In genomic region chr2:233387225-233387624, GRCh38 we compare ENCODE assay signal across 10 cellular contexts. TPM values are rescaled to one million over a fixed set of nuclear protein-coding genes. Genes with fewer than 3 reads are reported as not detected.
DNase-seq lines count a peak whose midpoint lies in the region; TF ChIP-seq lines count a peak whose summit lies in the region.
"Had no signal": no experiment of that assay in that cellular context is flagged by ENCODE, and none has a peak within 500 bp of the region (broad histone marks: within the 10 kb centered on the region; RNA-seq: fewer than 3 reads in every experiment).

No MANE protein-coding gene starts in this region.

- peaks cover 72% of the 10 kb centered on the region for H3K4me1 Mint-ChIP-seq in activated T-cell treated with anti-CD3 and anti-CD28 coated beads, Interleukin-2, amount 50 U/mL, for 24 hours (ENCODE audit: low read depth)
- peaks cover 31% of the 10 kb centered on the region for H3K4me1 Mint-ChIP-seq in activated CD4-positive, alpha-beta memory T cell treated with anti-CD3 and anti-CD28 coated beads, Interleukin-2, amount 10 ng/mL, durations not matched to agents 7 days and 5 days

- H3K36me3 Mint-ChIP-seq in activated T-cell treated with anti-CD3 and anti-CD28 coated beads, Interleukin-2, amount 50 U/mL, for 24 hours (ENCODE audit: low read depth) = peaks cover 69% of the 10 kb centered on the region
- H3K36me3 Mint-ChIP-seq in activated CD4-positive, alpha-beta memory T cell treated with anti-CD3 and anti-CD28 coated beads, Interleukin-2, amount 10 ng/mL, durations not matched to agents 7 days and 5 days (ENCODE audit: low read depth) = peaks cover 22% of the 10 kb centered on the region

- H3K27ac ChIP-seq in colonic mucosa = peak overlapping the region; percentile 67
- H3K27ac ChIP-seq in muscle layer of duodenum (ENCODE audit: low read length) = peak overlapping the region; percentile 58
- peak overlapping the region in 3 of 4 donors; percentile 12 to 51 (median 13) for H3K27ac ChIP-seq in tibial nerve

- H3K9me3 ChIP-seq in colonic mucosa (no peaks in the 10 kb centered on the region), muscle layer of duodenum (ENCODE audit: control insufficient read depth in 1 of 2, low read length in 2 of 2) (no peaks in the 10 kb centered on the region), tibial nerve (no peaks in the 10 kb centered on the region), BE2C (no peaks in the 10 kb centered on the region)

- no peaks in the 10 kb centered on the region for H3K9me3 Mint-ChIP-seq in activated T-cell treated with anti-CD3 and anti-CD28 coated beads, Interleukin-2, amount 50 U/mL, for 24 hours
- H3K9me3 Mint-ChIP-seq in activated CD4-positive, alpha-beta memory T cell treated with anti-CD3 and anti-CD28 coated beads, Interleukin-2, amount 10 ng/mL, durations not matched to agents 7 days and 5 days = no peaks in the 10 kb centered on the region

- no peak for TF ChIP-seq EP300 in tibial nerve (IDR thresholded peaks at IDR 0.05)

- H3K36me3 ChIP-seq in colonic mucosa (no peaks in the 10 kb centered on the region), muscle layer of duodenum (ENCODE audit: control insufficient read depth in 1 of 2, insufficient read depth in 2 of 2, low read length in 2 of 2) (no peaks in the 10 kb centered on the region), tibial nerve (peaks cover 0 to 10% (median 0%) of the 10 kb centered on the region in 3 donors), BE2C (peaks cover 12% of the 10 kb centered on the region)

- H3K4me3 Mint-ChIP-seq in activated T-cell treated with anti-CD3 and anti-CD28 coated beads, Interleukin-2, amount 50 U/mL, for 24 hours = peak overlapping the region; percentile 76
- H3K4me3 Mint-ChIP-seq in activated CD4-positive, alpha-beta memory T cell treated with anti-CD3 and anti-CD28 coated beads, Interleukin-2, amount 10 ng/mL, durations not matched to agents 7 days and 5 days = no peak overlapping the region

- no peaks in the 10 kb centered on the region for H3K27me3 Mint-ChIP-seq in activated T-cell treated with anti-CD3 and anti-CD28 coated beads, Interleukin-2, amount 50 U/mL, for 24 hours
- H3K27me3 Mint-ChIP-seq in activated CD4-positive, alpha-beta memory T cell treated with anti-CD3 and anti-CD28 coated beads, Interleukin-2, amount 10 ng/mL, durations not matched to agents 7 days and 5 days = no peaks in the 10 kb centered on the region

- CTCF ChIA-PET in activated CD4-positive, alpha-beta memory T cell treated with anti-CD3 and anti-CD28 coated beads, Interleukin-2, amount 10 ng/mL, durations not matched to agents 7 days and 5 days (lab: Charles Lee) = interaction anchor here (0.6 to 1.5 kb wide), 2 partner anchors 56 to 957 kb away, joined by 3 to 7 read pairs; no protein-coding TSS in a partner anchor

- no peak for TF ChIP-seq CTCF in colonic mucosa (IDR thresholded peaks at IDR 0.05)
- TF ChIP-seq CTCF in tibial nerve (IDR thresholded peaks at IDR 0.05) = no peak
- TF ChIP-seq CTCF in BE2C (IDR thresholded peaks at IDR 0.05; ENCODE audit: low read depth, low read length) = no peak

- intact Hi-C loops in colonic mucosa (cut with DNase I) = no loop called here

- H3K4me3 ChIP-seq in colonic mucosa = no peak overlapping the region
- peak overlapping the region in 1 of 2 donors; percentile 50 for H3K4me3 ChIP-seq in muscle layer of duodenum (ENCODE audit: low read depth in 1 of 2, low read length in 2 of 2)
- peak overlapping the region in 2 of 4 donors; percentile 5 to 17 for H3K4me3 ChIP-seq in tibial nerve
- H3K4me3 ChIP-seq in BE2C (ENCODE audit: low read depth, low read length) = no peak overlapping the region
- H3K4me3 ChIP-seq: skin epidermis had no signal

- peak overlapping the region in 1 of 2 donors; percentile 12 for H3K9ac ChIP-seq in colonic mucosa (ENCODE audit: low read depth in 2 of 2, low read length in 2 of 2)

- H3K27ac Mint-ChIP-seq in activated T-cell treated with anti-CD3 and anti-CD28 coated beads, Interleukin-2, amount 50 U/mL, for 24 hours = peak overlapping the region; percentile 97
- no peak overlapping the region for H3K27ac Mint-ChIP-seq in activated CD4-positive, alpha-beta memory T cell treated with anti-CD3 and anti-CD28 coated beads, Interleukin-2, amount 10 ng/mL, durations not matched to agents 7 days and 5 days

- 70 to 74% methylated on average over 13 of the region's 13 CpGs for WGBS in tibial nerve, 2 donors

- H3K27me3 ChIP-seq in colonic mucosa (no peaks in the 10 kb centered on the region), muscle layer of duodenum (ENCODE audit: low read depth, low read length) (no peaks in the 10 kb centered on the region), tibial nerve (no peaks in the 10 kb centered on the region), BE2C (no peaks in the 10 kb centered on the region)

- POLR2A ChIA-PET in activated CD4-positive, alpha-beta memory T cell treated with anti-CD3 and anti-CD28 coated beads, Interleukin-2, amount 10 ng/mL, durations not matched to agents 7 days and 5 days (lab: Charles Lee) = no interaction called here

- no peak for TF ChIP-seq POLR2A in tibial nerve (IDR thresholded peaks at IDR 0.05)

- DNase-seq in activated T-cell treated with anti-CD3 and anti-CD28 coated beads, Interleukin-2, amount 50 U/mL, for 24 hours = no peak
- no peak for DNase-seq in activated T-cell treated with anti-CD3 and anti-CD28 coated beads for 4 hours
- no peak for DNase-seq in colonic mucosa
- no peak for DNase-seq in tibial nerve (ENCODE audit: low spot score in 2 of 2)
- DNase-seq in activated CD4-positive, alpha-beta memory T cell treated with anti-CD3 and anti-CD28 coated beads, Interleukin-2, amount 10 ng/mL, durations not matched to agents 7 days and 5 days = no peak
- DNase-seq in BE2C = no peak
- DNase-seq in NCI-H226 = no peak
- DNase-seq: NCI-H1417 had no signal

- H3K4me1 ChIP-seq in colonic mucosa (no peaks in the 10 kb centered on the region), muscle layer of duodenum (ENCODE audit: control insufficient read depth in 1 of 2, insufficient read depth in 2 of 2, low read length in 2 of 2) (peaks cover 5 to 42% of the 10 kb centered on the region in 2 donors), tibial nerve (peaks cover 0 to 30% (median 18%) of the 10 kb centered on the region in 4 donors), BE2C (peaks cover 31% of the 10 kb centered on the region)

RNA-seq across cellular contexts. Expression of gene DGKD, which starts 32.9 kb away (rescaled TPM):
- 10 to 100 TPM; 64.4 to 94.6 TPM for total RNA-seq in colonic mucosa
- 10 to 100 TPM in 1 of 4 donors, 1 to 10 TPM in 3; 6.5 to 11.7 (median 7.4) TPM for total RNA-seq in tibial nerve
- 10 to 100 TPM; 77.8 to 78.3 TPM for total RNA-seq in activated CD4-positive, alpha-beta memory T cell treated with anti-CD3 and anti-CD28 coated beads, Interleukin-2, amount 10 ng/mL, durations not matched to agents 7 days and 5 days
- polyA plus RNA-seq in BE2C (2012; ENCODE audit: insufficient read depth, insufficient read length, low read depth) = 76.3 TPM

Comparison
In these comparisons a context has a peak if more than half of its experiments do, and no peak if none do; other contexts are left out.
1. H3K27ac ChIP-seq: peak in every context shown above with its lines; median percentile 67 in colonic mucosa; 58 in muscle layer of duodenum; 13 in tibial nerve.
2. RNA of gene DGKD, which starts 32.9 kb away (total RNA-seq): 64.4 to 94.6 TPM in colonic mucosa and 77.8 to 78.3 TPM in activated CD4-positive, alpha-beta memory T cell treated with anti-CD3 and anti-CD28 coated beads, Interleukin-2, amount 10 ng/mL, durations not matched to agents 7 days and 5 days; 6.5 to 11.7 TPM in tibial nerve; every median in the first group is over 4 times any median in the second.